In genomic region chr9:37167456-37167855, GRCh38 we compare ENCODE assay signal across 1 cellular context.
TF ChIP-seq lines count a peak whose summit lies in the region.

No MANE protein-coding gene starts in this region.

TF ChIP-seq in K562, 482 proteins besides CTCF, POLR2A, EP300 and RAD21:
- TF ChIP-seq, protein P1, sequence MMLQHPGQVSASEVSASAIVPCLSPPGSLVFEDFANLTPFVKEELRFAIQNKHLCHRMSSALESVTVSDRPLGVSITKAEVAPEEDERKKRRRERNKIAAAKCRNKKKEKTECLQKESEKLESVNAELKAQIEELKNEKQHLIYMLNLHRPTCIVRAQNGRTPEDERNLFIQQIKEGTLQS (IDR thresholded peaks at IDR 0.05): peak; percentile 25; the same call in 1 of the 2 replicates
- TF ChIP-seq, protein P1 (CRISPR knock-in tag; conservative IDR thresholded peaks at IDR 0.05): no peak
- TF ChIP-seq TFE3 (CRISPR knock-in tag; IDR thresholded peaks at IDR 0.05): no peak
